19 cellular contexts compared by ENCODE assay signal in the genomic region with DNA sequence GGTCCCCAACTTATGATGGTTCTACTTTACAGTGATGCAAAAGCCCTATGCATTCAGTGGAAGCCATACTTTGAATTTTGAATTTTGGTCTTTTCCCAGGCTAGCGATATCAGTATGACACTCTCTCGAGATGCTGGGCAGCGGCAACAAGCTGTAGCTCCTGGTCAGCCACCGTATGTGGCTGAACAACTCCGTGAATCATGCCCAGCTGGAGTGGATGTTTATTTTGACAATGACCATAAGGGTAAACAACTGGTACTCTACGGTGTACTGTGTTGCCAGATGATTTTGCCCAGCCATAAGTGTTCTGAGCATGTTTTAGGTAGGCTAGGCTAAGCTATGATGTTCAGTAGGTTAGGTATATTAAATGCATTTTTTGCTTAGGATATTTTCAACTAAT.
"Had no signal": no experiment of that assay in that cellular context is flagged by ENCODE, and none has a peak within 500 bp of the region (broad histone marks: within the 10 kb centered on the region; RNA-seq: fewer than 3 reads in every experiment).

No MANE protein-coding gene starts in this region.

- H3K4me3 Mint-ChIP-seq: activated CD4-positive, alpha-beta T cell treated with anti-CD3 and anti-CD28 coated beads, Interleukin-2, amount 10 ng/mL, durations not matched to agents 24 days and 14 days; memory B cell; nephron; stimulated activated naive B cell treated with anti-CD40 and anti-IgM and Interleukin-4, amounts not matched to agents 10 μg/mL and 1 μg/mL and 100 μg/mL, for 72 hours; T-helper 1 cell treated with Interleukin-12 subunit alpha and Interleukin-12 subunit beta and Interleukin-4 antibody, amounts not matched to agents 30 μg/mL and 1 μg/mL, for 36 hours; WTC11 had no signal

- H3K9me3 Mint-ChIP-seq: activated CD4-positive, alpha-beta T cell treated with anti-CD3 and anti-CD28 coated beads, Interleukin-2, amount 10 ng/mL, durations not matched to agents 24 days and 14 days; activated naive CD4-positive, alpha-beta T cell treated with anti-CD3 and anti-CD28 coated beads, Interleukin-2, amount 50 U/mL, for 72 hours; memory B cell; nephron; stimulated activated naive B cell treated with anti-CD40 and anti-IgM and Interleukin-4, amounts not matched to agents 10 μg/mL and 1 μg/mL and 100 μg/mL, for 72 hours; T-helper 1 cell treated with Interleukin-12 subunit alpha and Interleukin-12 subunit beta and Interleukin-4 antibody, amounts not matched to agents 30 μg/mL and 1 μg/mL, for 36 hours; WTC11 had no signal

- H3K4me1 Mint-ChIP-seq: activated CD4-positive, alpha-beta T cell treated with anti-CD3 and anti-CD28 coated beads, Interleukin-2, amount 10 ng/mL, durations not matched to agents 24 days and 14 days; memory B cell; nephron; stimulated activated naive B cell treated with anti-CD40 and anti-IgM and Interleukin-4, amounts not matched to agents 10 μg/mL and 1 μg/mL and 100 μg/mL, for 72 hours; WTC11 had no signal

- DNase-seq: activated CD4-positive, alpha-beta T cell treated with anti-CD3 and anti-CD28 coated beads, Interleukin-2, amount 10 ng/mL, durations not matched to agents 24 days and 14 days; activated effector memory CD4-positive, alpha-beta T cell treated with Interleukin-2 at 50 U/mL for 16 hours; kidney; left ventricle myocardium inferior; psoas muscle; right lobe of liver; spleen; stimulated activated CD4-positive, alpha-beta T cell treated with anti-CD3 and anti-CD28 coated beads, Interleukin-1b, Interleukin-23, amount 100 ng/mL, for 48 hours; stimulated activated naive B cell treated with anti-CD40 and anti-IgM and Interleukin-4, amounts not matched to agents 10 μg/mL and 1 μg/mL and 100 μg/mL, for 72 hours; transverse colon had no signal

- H3K36me3 ChIP-seq: transverse colon had no signal

- FAIRE-seq: bronchial epithelial cell, endometrium, kidney had no signal

- H3K27me3 ChIP-seq: gastroesophageal sphincter, right lobe of liver, spleen, transverse colon had no signal

- H3K9me3 ChIP-seq: gastroesophageal sphincter, left ventricle myocardium inferior, psoas muscle, right lobe of liver, spleen, transverse colon had no signal

- ATAC-seq: activated naive CD4-positive, alpha-beta T cell treated with anti-CD3 and anti-CD28 coated beads, Interleukin-2, amount 50 U/mL, for 72 hours; esophagus mucosa; gastroesophageal sphincter; psoas muscle; right lobe of liver; stimulated activated naive B cell treated with anti-CD40 and anti-IgM and Interleukin-4, amounts not matched to agents 10 μg/mL and 1 μg/mL and 100 μg/mL, for 72 hours; WTC11 had no signal

- H3K27ac Mint-ChIP-seq: activated CD4-positive, alpha-beta T cell treated with anti-CD3 and anti-CD28 coated beads, Interleukin-2, amount 10 ng/mL, durations not matched to agents 24 days and 14 days; activated naive CD4-positive, alpha-beta T cell treated with anti-CD3 and anti-CD28 coated beads, Interleukin-2, amount 50 U/mL, for 72 hours; memory B cell; nephron; stimulated activated naive B cell treated with anti-CD40 and anti-IgM and Interleukin-4, amounts not matched to agents 10 μg/mL and 1 μg/mL and 100 μg/mL, for 72 hours; T-helper 1 cell treated with Interleukin-12 subunit alpha and Interleukin-12 subunit beta and Interleukin-4 antibody, amounts not matched to agents 30 μg/mL and 1 μg/mL, for 36 hours; WTC11 had no signal

- H3K36me3 Mint-ChIP-seq: activated naive CD4-positive, alpha-beta T cell treated with anti-CD3 and anti-CD28 coated beads, Interleukin-2, amount 50 U/mL, for 72 hours; memory B cell had no signal

- H3K27me3 Mint-ChIP-seq: activated CD4-positive, alpha-beta T cell treated with anti-CD3 and anti-CD28 coated beads, Interleukin-2, amount 10 ng/mL, durations not matched to agents 24 days and 14 days; memory B cell; stimulated activated naive B cell treated with anti-CD40 and anti-IgM and Interleukin-4, amounts not matched to agents 10 μg/mL and 1 μg/mL and 100 μg/mL, for 72 hours had no signal

- H3K4me3 ChIP-seq: gastroesophageal sphincter, left ventricle myocardium inferior, psoas muscle, right lobe of liver, spleen, transverse colon had no signal
